8 cellular contexts compared by ENCODE assay signal in genomic region chr2:111898703-111899514, GRCh38. TPM values are rescaled to one million over a fixed set of nuclear protein-coding genes. Genes with fewer than 3 reads are reported as not detected.
DNase-seq lines count a peak whose midpoint lies in the region; ATAC-seq and TF ChIP-seq lines count a peak whose summit lies in the region.

No MANE protein-coding gene starts in this region.

- H3K4me3 Mint-ChIP-seq in T-helper 1 cell treated with Interleukin-12 subunit alpha and Interleukin-12 subunit beta and Interleukin-4 antibody, amounts not matched to agents 30 μg/mL and 1 μg/mL, for 36 hours = peak overlapping the region; percentile 64

- H3K27me3 ChIP-seq in tibial nerve = no peaks in the 10 kb centered on the region

- peak overlapping the region; percentile 86 for H3K4me3 ChIP-seq in mesodermal cell (ENCODE audit: extremely low read depth, insufficient read depth, low read length, poor library complexity, severe bottlenecking)
- H3K4me3 ChIP-seq in tibial nerve = peak overlapping the region; percentile 50 to 96 (median 72)

- no peaks in the 10 kb centered on the region for H3K9me3 ChIP-seq in mesodermal cell (ENCODE audit: control insufficient read depth, low read length)
- no peaks in the 10 kb centered on the region for H3K9me3 ChIP-seq in tibial nerve

- no peak for TF ChIP-seq POLR2A in tibial nerve (IDR thresholded peaks at IDR 0.05)

- peak; percentile 13 for ATAC-seq in GM19324 (IDR thresholded peaks at IDR 0.05; ENCODE audit: low FRiP score, unreplicated experiment)
- no peak for ATAC-seq in HG03025 (IDR thresholded peaks at IDR 0.05; ENCODE audit: low FRiP score, unreplicated experiment)

- no peak for TF ChIP-seq CTCF in 22Rv1 (IDR thresholded peaks at IDR 0.05)
- TF ChIP-seq CTCF in tibial nerve (IDR thresholded peaks at IDR 0.05) = no peak

- H3K9me3 Mint-ChIP-seq in T-helper 1 cell treated with Interleukin-12 subunit alpha and Interleukin-12 subunit beta and Interleukin-4 antibody, amounts not matched to agents 30 μg/mL and 1 μg/mL, for 36 hours = no peaks in the 10 kb centered on the region

- TF ChIP-seq EP300 in tibial nerve (IDR thresholded peaks at IDR 0.05) = peak in 1 of 2 donors; percentile 9

- DNase-seq in tibial nerve (ENCODE audit: low spot score in 2 of 2) (no peak), NCI-H226 (no peak)

- H3K4me1 Mint-ChIP-seq in T-helper 1 cell treated with Interleukin-12 subunit alpha and Interleukin-12 subunit beta and Interleukin-4 antibody, amounts not matched to agents 30 μg/mL and 1 μg/mL, for 36 hours (ENCODE audit: low read depth) = peaks cover 15% of the 10 kb centered on the region

- H3K27ac ChIP-seq in 22Rv1 = peak overlapping the region; percentile 60
- peak overlapping the region; percentile 89 for H3K27ac ChIP-seq in cingulate gyrus (ENCODE audit: low read depth, low read length)
- H3K27ac ChIP-seq in mesodermal cell (ENCODE audit: low read depth, low read length, severe bottlenecking) = peak overlapping the region; percentile 74
- peak overlapping the region; percentile 61 to 94 (median 84) for H3K27ac ChIP-seq in tibial nerve

- H3K27ac Mint-ChIP-seq in T-helper 1 cell treated with Interleukin-12 subunit alpha and Interleukin-12 subunit beta and Interleukin-4 antibody, amounts not matched to agents 30 μg/mL and 1 μg/mL, for 36 hours = no peak overlapping the region

- peaks cover 47% of the 10 kb centered on the region for H3K27me3 Mint-ChIP-seq in T-helper 1 cell treated with Interleukin-12 subunit alpha and Interleukin-12 subunit beta and Interleukin-4 antibody, amounts not matched to agents 30 μg/mL and 1 μg/mL, for 36 hours (ENCODE audit: low read depth)

- no peaks in the 10 kb centered on the region for H3K36me3 Mint-ChIP-seq in T-helper 1 cell treated with Interleukin-12 subunit alpha and Interleukin-12 subunit beta and Interleukin-4 antibody, amounts not matched to agents 30 μg/mL and 1 μg/mL, for 36 hours (ENCODE audit: low read depth)

- H3K4me1 ChIP-seq in mesodermal cell (ENCODE audit: control insufficient read depth, insufficient read depth, low read length, poor library complexity, severe bottlenecking) (peaks cover 3% of the 10 kb centered on the region), tibial nerve (peaks cover 0 to 53% (median 2%) of the 10 kb centered on the region in 4 donors)

- H3K36me3 ChIP-seq in mesodermal cell (ENCODE audit: control insufficient read depth, insufficient read depth, low read length) (no peaks in the 10 kb centered on the region), tibial nerve (no peaks in the 10 kb centered on the region)

- 0 to 1% methylated on average over 53 to 58 of the region's 70 CpGs for WGBS in mesodermal cell (ENCODE audit: insufficient coverage in 2 of 2), 2 experiments
- 1 to 2% methylated on average over 35 to 38 of the region's 70 CpGs for WGBS in tibial nerve, 2 donors

RNA-seq across cellular contexts. Expression of gene MERTK, which starts 0.5 kb away (rescaled TPM):
- 15.7 TPM for polyA plus RNA-seq in mesodermal cell (2013, experiment 1 of 2)
- polyA plus RNA-seq in mesodermal cell (2013, experiment 2 of 2) = 18.9 TPM
- total RNA-seq in tibial nerve = 10 to 100 TPM; 22.7 to 61.8 (median 29.3) TPM

RNA-seq across cellular contexts. Expression of gene ANAPC1, which starts 14.9 kb away (rescaled TPM):
- polyA plus RNA-seq in mesodermal cell (2013, experiment 1 of 2) = 30.4 TPM
- 27.5 TPM for polyA plus RNA-seq in mesodermal cell (2013, experiment 2 of 2)
- total RNA-seq in tibial nerve = 10 to 100 TPM; 31.0 to 75.3 (median 58.2) TPM
